ENCODE assay signal across 10 cellular contexts in genomic region chr2:197710424-197711042, GRCh38. TPM values are rescaled to one million over a fixed set of nuclear protein-coding genes. Genes with fewer than 3 reads are reported as not detected.
DNase-seq lines count a peak whose midpoint lies in the region; ATAC-seq and TF ChIP-seq lines count a peak whose summit lies in the region.
"Had no signal": no experiment of that assay in that cellular context is flagged by ENCODE, and none has a peak within 500 bp of the region (broad histone marks: within the 10 kb centered on the region; RNA-seq: fewer than 3 reads in every experiment).

No MANE protein-coding gene starts in this region.

- H3K36me3 ChIP-seq in SK-N-SH (replicated peaks in 1 of 2; ENCODE audit: control insufficient read depth in 1 of 2, insufficient read depth in 2 of 2, low read length in 1 of 2) = peaks cover 0 to 26% of the 10 kb centered on the region in 2 experiments

- H3K4me3 Mint-ChIP-seq in activated CD8-positive, alpha-beta T cell treated with anti-CD3 and anti-CD28 coated beads, Interleukin-2, amount 10 ng/mL, durations not matched to agents 7 days and 5 days = no peak overlapping the region

- peaks cover 42% of the 10 kb centered on the region for H3K79me2 ChIP-seq in SK-N-SH (ENCODE audit: insufficient read depth)

- CTCF ChIA-PET in activated CD8-positive, alpha-beta T cell treated with anti-CD3 and anti-CD28 coated beads, Interleukin-2, amount 10 ng/mL, durations not matched to agents 7 days and 5 days (lab: Charles Lee) = no interaction called here
- CTCF ChIA-PET in SK-N-SH (lab: Yijun Ruan, JAX) = no interaction called here

- TF ChIP-seq RAD21 in SK-N-SH (IDR thresholded peaks at IDR 0.05; ENCODE audit: low read length) = no peak

- no peak overlapping the region for H2AFZ ChIP-seq in SK-N-SH (ENCODE audit: low read depth)

- no peaks in the 10 kb centered on the region for H3K9me3 Mint-ChIP-seq in activated CD8-positive, alpha-beta T cell treated with anti-CD3 and anti-CD28 coated beads, Interleukin-2, amount 10 ng/mL, durations not matched to agents 7 days and 5 days (ENCODE audit: insufficient read depth)

- 0 out of 2 replicates have a peak, but pooled peaks cover 5% of the 10 kb centered on the region for H4K20me1 ChIP-seq in SK-N-SH (ENCODE audit: insufficient read depth)

- POLR2A ChIA-PET in activated CD8-positive, alpha-beta T cell treated with anti-CD3 and anti-CD28 coated beads, Interleukin-2, amount 10 ng/mL, durations not matched to agents 7 days and 5 days (lab: Charles Lee) = no interaction called here
- POLR2A ChIA-PET in SK-N-SH (lab: Yijun Ruan, JAX) = no interaction called here

- no peak overlapping the region for H3K27ac ChIP-seq in SK-N-SH (ENCODE audit: low read depth in 2 of 2, low read length in 1 of 2)

- intact Hi-C loops in cardiac septum (cut with DNase I) = no loop called here

- no peak for TF ChIP-seq CTCF in SK-N-SH (IDR thresholded peaks at IDR 0.05)

- TF ChIP-seq EP300 in SK-N-SH (IDR thresholded peaks at IDR 0.05; ENCODE audit: borderline replicate concordance in 1 of 2, low read depth in 1 of 2, low read length in 1 of 2) = no peak

- no peaks in the 10 kb centered on the region for H3K27me3 Mint-ChIP-seq in activated CD8-positive, alpha-beta T cell treated with anti-CD3 and anti-CD28 coated beads, Interleukin-2, amount 10 ng/mL, durations not matched to agents 7 days and 5 days (ENCODE audit: low read depth)

- peaks cover 42% of the 10 kb centered on the region for H3K4me1 Mint-ChIP-seq in activated CD8-positive, alpha-beta T cell treated with anti-CD3 and anti-CD28 coated beads, Interleukin-2, amount 10 ng/mL, durations not matched to agents 7 days and 5 days (ENCODE audit: low read depth)

- no peaks in the 10 kb centered on the region for H3F3A ChIP-seq in SK-N-SH (replicated peaks; ENCODE audit: insufficient read depth)

- H3K4me3 ChIP-seq in SK-N-SH (ENCODE audit: low read depth in 2 of 2, low read length in 1 of 2) = no peak overlapping the region

- H3K4me1 ChIP-seq in SK-N-SH (ENCODE audit: control insufficient read depth in 1 of 2, insufficient read depth in 2 of 2, low read depth in 1 of 2, low read length in 1 of 2) = peaks cover 8 to 18% of the 10 kb centered on the region in 2 experiments; a peak in 2 of 4 replicates

- no peak overlapping the region for H3K4me2 ChIP-seq in SK-N-SH

- peak; percentile 81 for ATAC-seq in GM18511 (IDR thresholded peaks at IDR 0.05; ENCODE audit: unreplicated experiment)
- peak; percentile 84 for ATAC-seq in GM19463 (IDR thresholded peaks at IDR 0.05; ENCODE audit: unreplicated experiment)
- peak; percentile 83 for ATAC-seq in HG03095 (IDR thresholded peaks at IDR 0.05; ENCODE audit: unreplicated experiment)
- ATAC-seq in activated CD8-positive, alpha-beta T cell treated with anti-CD3 and anti-CD28 coated beads, Interleukin-2, amount 10 ng/mL, durations not matched to agents 7 days and 5 days = no peak

- no peak overlapping the region for H3K27ac Mint-ChIP-seq in activated CD8-positive, alpha-beta T cell treated with anti-CD3 and anti-CD28 coated beads, Interleukin-2, amount 10 ng/mL, durations not matched to agents 7 days and 5 days

- H3K36me3 Mint-ChIP-seq in activated CD8-positive, alpha-beta T cell treated with anti-CD3 and anti-CD28 coated beads, Interleukin-2, amount 10 ng/mL, durations not matched to agents 7 days and 5 days (ENCODE audit: low read depth) = peaks cover 48% of the 10 kb centered on the region

- H3K9me2 ChIP-seq in SK-N-SH = no peaks in the 10 kb centered on the region

- no peak overlapping the region for H3K9ac ChIP-seq in SK-N-SH

- no peaks in the 10 kb centered on the region for H3K9me3 ChIP-seq in SK-N-SH

- H3K27me3 ChIP-seq in SK-N-SH (ENCODE audit: insufficient read depth) = no peaks in the 10 kb centered on the region

- DNase-seq in activated CD8-positive, alpha-beta T cell treated with anti-CD3 and anti-CD28 coated beads, Interleukin-2, amount 10 ng/mL, durations not matched to agents 7 days and 5 days = peak; percentile 41
- DNase-seq in NCI-H1694 treated with DMSO at 0.1 percent for 48 hours (lab: John Stamatoyannopoulos, UW) (no peak), SK-N-SH (no peak), cardiac septum (ENCODE audit: low spot score) (no peak), T-helper 9 cell (no peak)
- DNase-seq: central memory CD4-positive, alpha-beta T cell; NCI-H1105 treated with DMSO at 0.1 percent for 48 hours had no signal

TF ChIP-seq in SK-N-SH, 30 proteins besides CTCF, POLR2A, EP300 and RAD21:
- TF ChIP-seq GABPA (IDR thresholded peaks at IDR 0.05; ENCODE audit: low read depth) = no peak
- no peak for TF ChIP-seq JUND (IDR thresholded peaks at IDR 0.05)
- no peak for TF ChIP-seq RXRA (IDR thresholded peaks at IDR 0.05; ENCODE audit: borderline replicate concordance, low read depth)
- no peak for TF ChIP-seq POLR2AphosphoS5 (IDR thresholded peaks at IDR 0.05; ENCODE audit: low read depth, low read length)
- TF ChIP-seq MAX (IDR thresholded peaks at IDR 0.05; ENCODE audit: low read depth) = no peak
- TF ChIP-seq FOXJ3 (CRISPR knock-in tag; IDR thresholded peaks at IDR 0.05) = no peak
TF ChIP-seq in SK-N-SH: peak in this region for 0.

RNA-seq across cellular contexts. Expression of gene MARS2, which starts 5.4 kb away (rescaled TPM):
- total RNA-seq in activated CD8-positive, alpha-beta T cell treated with anti-CD3 and anti-CD28 coated beads, Interleukin-2, amount 10 ng/mL, durations not matched to agents 7 days and 5 days = 10 to 100 TPM; 15.0 to 15.6 TPM
- 2.4 and 3.0 TPM in 2 replicates for polyA plus RNA-seq in SK-N-SH (2012; rRNA removed)
- 1.9 and 2.7 TPM in 2 replicates for polyA plus RNA-seq in SK-N-SH (2012; cell fraction: cytosol; rRNA removed)
- polyA plus RNA-seq in SK-N-SH (2012; cell fraction: nucleus; rRNA removed) = 1.6 and 2.1 TPM in 2 replicates
- 6.7 TPM for total RNA-seq in cardiac septum

RNA-seq across cellular contexts. Expression of gene RFTN2, which starts 35.1 kb away (rescaled TPM):
- not detected for total RNA-seq in activated CD8-positive, alpha-beta T cell treated with anti-CD3 and anti-CD28 coated beads, Interleukin-2, amount 10 ng/mL, durations not matched to agents 7 days and 5 days
- 0.05 and 0.08 TPM in 2 replicates for polyA plus RNA-seq in SK-N-SH (2012; rRNA removed)
- 0.06 and 0.10 TPM in 2 replicates for polyA plus RNA-seq in SK-N-SH (2012; cell fraction: cytosol; rRNA removed)
- polyA plus RNA-seq in SK-N-SH (2012; cell fraction: nucleus; rRNA removed) = 0.04 TPM in 1 of 2 replicates, not detected in the other
- 3.5 TPM for total RNA-seq in cardiac septum
